Comparison of ENCODE assay signal across 10 cellular contexts in the genomic region with DNA sequence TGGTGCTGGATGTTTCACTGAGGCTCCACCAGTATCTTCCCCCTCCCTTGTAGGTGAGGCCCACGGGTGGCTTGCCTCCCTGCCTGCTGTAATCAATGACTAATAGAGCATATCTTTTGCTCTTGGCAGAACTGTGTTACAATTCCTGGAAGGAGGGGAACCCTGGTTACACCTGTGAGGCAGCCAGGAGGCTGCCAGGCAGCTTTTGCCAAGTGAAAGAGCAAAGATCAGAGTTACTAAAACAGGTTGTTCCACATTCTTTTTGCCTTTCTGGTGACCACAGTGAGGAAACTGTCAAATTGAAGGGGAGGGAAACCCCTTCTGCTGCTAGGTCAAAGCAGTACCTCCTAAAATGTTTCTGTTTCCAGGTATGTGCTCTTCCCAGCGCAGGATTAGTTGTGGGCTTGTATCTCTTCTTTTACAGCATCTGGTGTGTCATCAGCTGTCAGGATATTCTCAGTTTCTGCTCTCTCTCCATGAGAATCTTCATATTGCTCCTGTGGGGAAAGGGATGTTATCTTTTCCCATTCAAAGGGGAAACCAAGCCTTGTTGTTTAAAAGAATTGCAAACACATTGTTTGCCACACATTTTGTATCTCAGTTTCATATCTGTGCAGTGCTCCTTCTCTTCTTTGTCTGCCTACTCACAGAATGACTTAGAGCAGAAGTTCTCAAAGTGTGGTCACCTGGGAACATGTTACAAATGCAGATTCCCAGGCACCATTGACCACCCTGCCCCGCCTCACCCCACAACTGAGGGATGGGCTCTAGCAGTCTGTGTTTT.
DNase-seq lines count a peak whose midpoint lies in the region; ATAC-seq and TF ChIP-seq lines count a peak whose summit lies in the region.
"Had no signal": no experiment of that assay in that cellular context is flagged by ENCODE, and none has a peak within 500 bp of the region (broad histone marks: within the 10 kb centered on the region; RNA-seq: fewer than 3 reads in every experiment).

No MANE protein-coding gene starts in this region.

- TF ChIP-seq CTCF in lung (IDR thresholded peaks at IDR 0.05; ENCODE audit: control extremely low read depth, extremely low read depth): no peak
- TF ChIP-seq CTCF in osteocyte (IDR thresholded peaks at IDR 0.05): no peak

- H3K27ac ChIP-seq in lung (ENCODE audit: low read depth in 1 of 2, low read length in 1 of 2): no peak overlapping the region

- WGBS in lung, 2 donors: 63 to 75% methylated on average over 3 of the region's 3 CpGs

- H3K9me3 ChIP-seq in lung (ENCODE audit: control insufficient read depth in 2 of 2, insufficient read depth in 1 of 2, low read length in 1 of 2): no peaks in the 10 kb centered on the region

- no peaks in the 10 kb centered on the region for H3K4me1 Mint-ChIP-seq in osteocyte (ENCODE audit: unreplicated experiment)

- H3K27me3 ChIP-seq in lung (ENCODE audit: control insufficient read depth, insufficient read depth): no peaks in the 10 kb centered on the region

- H3K36me3 Mint-ChIP-seq in osteocyte (ENCODE audit: unreplicated experiment): no peaks in the 10 kb centered on the region
- H3K36me3 Mint-ChIP-seq: activated naive CD4-positive, alpha-beta T cell treated with anti-CD3 and anti-CD28 coated beads, Interleukin-2, amount 50 U/mL, for 24 hours had no signal

- peaks cover 27% of the 10 kb centered on the region for H3K27me3 Mint-ChIP-seq in osteocyte (ENCODE audit: unreplicated experiment)

- H3K4me1 ChIP-seq in lung (ENCODE audit: control insufficient read depth in 2 of 2, insufficient read depth in 2 of 2, low read length in 2 of 2): peaks cover 0 to 17% of the 10 kb centered on the region in 2 donors

- H3K27ac Mint-ChIP-seq in osteocyte (ENCODE audit: unreplicated experiment): no peak overlapping the region
- H3K27ac Mint-ChIP-seq: activated naive CD4-positive, alpha-beta T cell treated with anti-CD3 and anti-CD28 coated beads, Interleukin-2, amount 50 U/mL, for 24 hours had no signal

- no peaks in the 10 kb centered on the region for H3K9me3 Mint-ChIP-seq in osteocyte (ENCODE audit: unreplicated experiment)
- H3K9me3 Mint-ChIP-seq: activated naive CD4-positive, alpha-beta T cell treated with anti-CD3 and anti-CD28 coated beads, Interleukin-2, amount 50 U/mL, for 24 hours had no signal

- no peaks in the 10 kb centered on the region for H3K36me3 ChIP-seq in lung (ENCODE audit: control insufficient read depth in 2 of 2, insufficient read depth in 2 of 2, low read length in 2 of 2)

- H3K4me3 Mint-ChIP-seq in osteocyte (ENCODE audit: unreplicated experiment): no peak overlapping the region
- H3K4me3 Mint-ChIP-seq: activated naive CD4-positive, alpha-beta T cell treated with anti-CD3 and anti-CD28 coated beads, Interleukin-2, amount 50 U/mL, for 24 hours had no signal

- DNase-seq in NCI-H526 treated with DMSO at 0.1 percent for 48 hours (lab: John Stamatoyannopoulos, UW): peak; percentile 19
- peak; percentile 52 for DNase-seq in lung (ENCODE audit: low spot score)
- no peak for DNase-seq in osteocyte (ENCODE audit: extremely low spot score, unreplicated experiment)
- DNase-seq in foreskin melanocyte: no peak
- no peak for DNase-seq in NCI-H1694 (lab: John Stamatoyannopoulos, UW)
- DNase-seq: NCI-H2081 treated with DMSO at 0.1 percent for 48 hours had no signal

- H3K4me3 ChIP-seq in lung: no peak overlapping the region

- ATAC-seq in GM18511 (IDR thresholded peaks at IDR 0.05; ENCODE audit: unreplicated experiment) (peak; percentile 85), GM21786 (IDR thresholded peaks at IDR 0.05; ENCODE audit: unreplicated experiment) (peak; percentile 82), lung (ENCODE audit: insufficient read depth, low FRiP score) (peak; percentile 51), GM18519 (IDR thresholded peaks at IDR 0.05; ENCODE audit: low FRiP score, unreplicated experiment) (no peak)

Comparison
In these comparisons a context has a peak if more than half of its experiments do, and no peak if none do; other contexts are left out.
1. DNase-seq: peak in NCI-H526 treated with DMSO at 0.1 percent for 48 hours (single experiment) and lung (single experiment); none in osteocyte (single experiment), foreskin melanocyte (single experiment) and NCI-H1694 (single experiment).